Comparison of ENCODE assay signal across 24 cellular contexts in the genomic region with DNA sequence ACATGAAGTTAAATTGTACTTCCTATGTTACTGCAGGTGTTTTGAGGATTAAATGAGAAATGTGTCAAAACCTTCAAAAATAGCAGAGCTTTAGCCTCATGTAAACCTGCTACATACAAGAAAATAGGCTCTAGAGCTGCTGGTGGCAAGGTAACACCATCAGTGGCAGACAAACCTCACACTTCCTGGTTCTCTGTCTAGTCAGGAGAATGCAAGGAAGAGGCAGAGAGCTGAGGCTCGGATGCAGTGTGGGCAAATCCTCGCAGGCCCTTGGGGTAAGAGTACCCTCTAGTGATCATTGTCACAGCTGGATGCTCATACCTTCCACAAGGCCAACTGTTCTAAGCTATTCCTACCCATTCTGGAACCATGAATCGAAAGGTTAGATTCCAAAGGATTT. TPM values are rescaled to one million over a fixed set of nuclear protein-coding genes. Genes with fewer than 3 reads are reported as not detected.
"Had no signal": no experiment of that assay in that cellular context is flagged by ENCODE, and none has a peak within 500 bp of the region (broad histone marks: within the 10 kb centered on the region; RNA-seq: fewer than 3 reads in every experiment).

No MANE protein-coding gene starts in this region.

- H3K27me3 Mint-ChIP-seq: central memory CD8-positive, alpha-beta T cell; stimulated activated naive CD8-positive, alpha-beta T cell treated with anti-CD3 and anti-CD28 coated beads, Interleukin-15, amount 100 ng/mL, for 72 hours; T-helper 17 cell had no signal

- H3K27ac Mint-ChIP-seq: activated T-helper 1 cell treated with anti-CD3 and anti-CD28 coated beads, Interleukin-12 subunit alpha, Interleukin-12 subunit beta, Interleukin-2, Interleukin-4 antibody, amounts not matched to agents 30 ng/mL and 10 ng/mL and 1 ng/mL, durations not matched to agents 14 hours and 24 hours and 36 hours; nephron; T-helper 17 cell had no signal

- ATAC-seq: stimulated activated naive CD8-positive, alpha-beta T cell treated with anti-CD3 and anti-CD28 coated beads, Interleukin-15, amount 100 ng/mL, for 72 hours; T-helper 17 cell had no signal

- DNase-seq: activated CD4-positive, alpha-beta T cell treated with anti-CD3 and anti-CD28 coated beads for 48 hours; activated CD4-positive, CD25-positive, alpha-beta regulatory T cell; activated CD8-positive, alpha-beta memory T cell treated with anti-CD3 and anti-CD28 coated beads, Interleukin-2, amount 50 U/mL, for 48 hours; activated gamma-delta T cell; effector memory CD4-positive, alpha-beta T cell; foreskin melanocyte; kidney glomerular epithelial cell; left ventricle myocardium inferior; ovary; stimulated activated CD4-positive, alpha-beta T cell treated with anti-CD3 and anti-CD28 coated beads, Interleukin-4, amount 100 ng/mL, for 4 hours; stimulated activated naive CD8-positive, alpha-beta T cell treated with anti-CD3 and anti-CD28 coated beads, Interleukin-15, amount 100 ng/mL, for 72 hours; T-helper 17 cell; transverse colon; uterus had no signal

- H3K4me1 ChIP-seq: breast epithelium, left ventricle myocardium inferior, prostate gland, right atrium auricular region, suprapubic skin, transverse colon, uterus had no signal

- H3K9me3 Mint-ChIP-seq: activated T-helper 1 cell treated with anti-CD3 and anti-CD28 coated beads, Interleukin-12 subunit alpha, Interleukin-12 subunit beta, Interleukin-2, Interleukin-4 antibody, amounts not matched to agents 30 ng/mL and 10 ng/mL and 1 ng/mL, durations not matched to agents 14 hours and 24 hours and 36 hours; central memory CD8-positive, alpha-beta T cell; nephron; stimulated activated naive CD8-positive, alpha-beta T cell treated with anti-CD3 and anti-CD28 coated beads, Interleukin-15, amount 100 ng/mL, for 72 hours had no signal

- H3K4me1 Mint-ChIP-seq: central memory CD8-positive, alpha-beta T cell; nephron; T-helper 17 cell had no signal

- H3K36me3 ChIP-seq: ovary, uterus had no signal

- H3K4me3 Mint-ChIP-seq: activated T-helper 1 cell treated with anti-CD3 and anti-CD28 coated beads, Interleukin-12 subunit alpha, Interleukin-12 subunit beta, Interleukin-2, Interleukin-4 antibody, amounts not matched to agents 30 ng/mL and 10 ng/mL and 1 ng/mL, durations not matched to agents 14 hours and 24 hours and 36 hours; central memory CD8-positive, alpha-beta T cell; nephron; stimulated activated naive CD8-positive, alpha-beta T cell treated with anti-CD3 and anti-CD28 coated beads, Interleukin-15, amount 100 ng/mL, for 72 hours; T-helper 17 cell had no signal

- H3K9me3 ChIP-seq: breast epithelium, left ventricle myocardium inferior, neutrophil, ovary, prostate gland, right atrium auricular region, suprapubic skin, transverse colon, uterus had no signal

- H3K27me3 ChIP-seq: breast epithelium, neutrophil, ovary, right atrium auricular region, suprapubic skin, transverse colon, uterus had no signal

- H3K27ac ChIP-seq: breast epithelium, left ventricle myocardium inferior, neutrophil, ovary, prostate gland, right atrium auricular region, suprapubic skin, transverse colon, uterus had no signal

- H3K4me3 ChIP-seq: breast epithelium, left ventricle myocardium inferior, ovary, prostate gland, right atrium auricular region, suprapubic skin, transverse colon, uterus had no signal

RNA-seq across cellular contexts. Expression of gene CCL17, which starts 28.4 kb away (rescaled TPM):
- total RNA-seq: breast epithelium, dermis microvascular lymphatic vessel endothelial cell, left ventricle myocardium inferior, lung microvascular endothelial cell, ovary, prostate gland, right atrium auricular region, T-helper 17 cell, uterus had no signal
- polyA plus RNA-seq: ovary had no signal
